Comparison of ENCODE assay signal across 13 cellular contexts in genomic region chr2:30686669-30687068, GRCh38.
"Had no signal": no experiment of that assay in that cellular context is flagged by ENCODE, and none has a peak within 500 bp of the region (broad histone marks: within the 10 kb centered on the region; RNA-seq: fewer than 3 reads in every experiment).

No MANE protein-coding gene starts in this region.

- H3K27ac ChIP-seq: ascending aorta, foreskin keratinocyte, left lung, neutrophil, prostate gland, right lobe of liver had no signal

- ATAC-seq: activated naive CD8-positive, alpha-beta T cell treated with anti-CD3 and anti-CD28 coated beads, Interleukin-2, amount 50 U/mL, for 24 hours; stimulated activated naive B cell treated with anti-CD40 and anti-IgM and Interleukin-4, amounts not matched to agents 10 μg/mL and 1 μg/mL and 100 μg/mL, for 72 hours had no signal

- H3K9me3 ChIP-seq: ascending aorta, heart left ventricle, left lung, neutrophil, prostate gland, right lobe of liver had no signal

- DNase-seq: activated naive CD4-positive, alpha-beta T cell treated with Interleukin-2 at 50 U/mL for 16 hours; activated naive CD8-positive, alpha-beta T cell treated with anti-CD3 and anti-CD28 coated beads, Interleukin-2, amount 50 U/mL, for 24 hours; foreskin keratinocyte; heart left ventricle; left lung; stimulated activated naive B cell treated with anti-CD40 and anti-IgM and Interleukin-4, amounts not matched to agents 10 μg/mL and 1 μg/mL and 100 μg/mL, for 72 hours; T-helper 2 cell had no signal

- H3K36me3 ChIP-seq: ascending aorta, heart left ventricle, left lung, neutrophil, prostate gland, right lobe of liver had no signal

- FAIRE-seq: colon, TTC549 had no signal

- H3K27me3 ChIP-seq: ascending aorta, foreskin keratinocyte, heart left ventricle, left lung, neutrophil, right lobe of liver had no signal

- H3K4me1 ChIP-seq: foreskin keratinocyte, prostate gland, right lobe of liver had no signal

- H3K4me3 ChIP-seq: ascending aorta, heart left ventricle, left lung, prostate gland, right lobe of liver had no signal
